In genomic region chr4:148064451-148064850, GRCh38 we compare ENCODE assay signal across 23 cellular contexts.
"Had no signal": no experiment of that assay in that cellular context is flagged by ENCODE, and none has a peak within 500 bp of the region (broad histone marks: within the 10 kb centered on the region; RNA-seq: fewer than 3 reads in every experiment).

No MANE protein-coding gene starts in this region.

- H3K9me3 ChIP-seq: esophagus muscularis mucosa, pancreas, prostate gland, right lobe of liver, spleen, tibial artery, upper lobe of left lung, uterus had no signal

- H3K4me1 ChIP-seq: prostate gland, uterus had no signal

- H3K27ac ChIP-seq: epithelial cell of prostate, esophagus muscularis mucosa, foreskin keratinocyte, pancreas, prostate gland, right lobe of liver, spleen, tibial artery, upper lobe of left lung, uterus had no signal

- ATAC-seq: foreskin keratinocyte; left cardiac atrium; left ventricle myocardium superior; naive thymus-derived CD4-positive, alpha-beta T cell; right lobe of liver; stimulated activated memory B cell treated with anti-CD40 and anti-IgM and Interleukin-4, amounts not matched to agents 10 μg/mL and 1 μg/mL and 100 μg/mL, for 72 hours had no signal

- H3K4me3 ChIP-seq: esophagus muscularis mucosa, lung, pancreas, prostate gland, right lobe of liver, spleen, tibial artery, upper lobe of left lung, uterus had no signal

- H3K27me3 ChIP-seq: esophagus muscularis mucosa, foreskin keratinocyte, pancreas, right lobe of liver, spleen, tibial artery, upper lobe of left lung, uterus had no signal

- H3K27me3 Mint-ChIP-seq: naive thymus-derived CD4-positive, alpha-beta T cell; stimulated activated memory B cell treated with anti-CD40 and anti-IgM and Interleukin-4, amounts not matched to agents 10 μg/mL and 1 μg/mL and 100 μg/mL, for 72 hours; stimulated activated naive CD8-positive, alpha-beta T cell treated with anti-CD3 and anti-CD28 coated beads, Interleukin-15, Interleukin-2, amounts not matched to agents 100 ng/mL and 50 ng/mL, for 24 hours had no signal

- H3K9me3 Mint-ChIP-seq: immature natural killer cell; stimulated activated memory B cell treated with anti-CD40 and anti-IgM and Interleukin-4, amounts not matched to agents 10 μg/mL and 1 μg/mL and 100 μg/mL, for 72 hours; stimulated activated naive CD8-positive, alpha-beta T cell treated with anti-CD3 and anti-CD28 coated beads, Interleukin-15, Interleukin-2, amounts not matched to agents 100 ng/mL and 50 ng/mL, for 24 hours had no signal

- H3K36me3 Mint-ChIP-seq: stimulated activated memory B cell treated with anti-CD40 and anti-IgM and Interleukin-4, amounts not matched to agents 10 μg/mL and 1 μg/mL and 100 μg/mL, for 72 hours had no signal

- H3K4me3 Mint-ChIP-seq: immature natural killer cell; naive thymus-derived CD4-positive, alpha-beta T cell; stimulated activated memory B cell treated with anti-CD40 and anti-IgM and Interleukin-4, amounts not matched to agents 10 μg/mL and 1 μg/mL and 100 μg/mL, for 72 hours; stimulated activated naive CD8-positive, alpha-beta T cell treated with anti-CD3 and anti-CD28 coated beads, Interleukin-15, Interleukin-2, amounts not matched to agents 100 ng/mL and 50 ng/mL, for 24 hours had no signal

- DNase-seq: cortex of kidney; effector memory CD4-positive, alpha-beta T cell; foreskin keratinocyte; immature natural killer cell; kidney; left cardiac atrium; left ventricle myocardium superior; naive thymus-derived CD4-positive, alpha-beta T cell; pancreas; right lobe of liver; spleen; stimulated activated CD4-positive, alpha-beta T cell treated with anti-CD3 and anti-CD28 coated beads, Interleukin-15, amount 100 ng/mL, for 24 hours; stimulated activated CD4-positive, alpha-beta T cell treated with anti-CD3 and anti-CD28 coated beads, Interleukin-1b, Interleukin-23, amount 100 ng/mL, for 48 hours; stimulated activated CD4-positive, alpha-beta T cell treated with anti-CD3 and anti-CD28 coated beads, Interleukin-4, amount 100 ng/mL, for 24 hours; tibial artery; upper lobe of left lung; uterus had no signal

- H3K36me3 ChIP-seq: pancreas, prostate gland, uterus had no signal

- H3K27ac Mint-ChIP-seq: stimulated activated memory B cell treated with anti-CD40 and anti-IgM and Interleukin-4, amounts not matched to agents 10 μg/mL and 1 μg/mL and 100 μg/mL, for 72 hours; stimulated activated naive CD8-positive, alpha-beta T cell treated with anti-CD3 and anti-CD28 coated beads, Interleukin-15, Interleukin-2, amounts not matched to agents 100 ng/mL and 50 ng/mL, for 24 hours had no signal
